ENCODE assay signal across 20 cellular contexts in genomic region chr11:59778122-59778521, GRCh38. TPM values are rescaled to one million over a fixed set of nuclear protein-coding genes. Genes with fewer than 3 reads are reported as not detected.
DNase-seq lines count a peak whose midpoint lies in the region; ATAC-seq and TF ChIP-seq lines count a peak whose summit lies in the region.
"Had no signal": no experiment of that assay in that cellular context is flagged by ENCODE, and none has a peak within 500 bp of the region (broad histone marks: within the 10 kb centered on the region; RNA-seq: fewer than 3 reads in every experiment).

No MANE protein-coding gene starts in this region.

- peak; percentile 39 for DNase-seq in HuH-7 (ENCODE audit: low spot score)
- peak in 1 of 2 donors; percentile 76 for DNase-seq in ascending aorta (ENCODE audit: low spot score in 2 of 2)
- DNase-seq in medulla oblongata (ENCODE audit: extremely low spot score), result peak; percentile 40
- no peak for DNase-seq in tibial artery
- DNase-seq in activated CD8-positive, alpha-beta memory T cell treated with anti-CD3 and anti-CD28 coated beads, Interleukin-2, amount 10 ng/mL, durations not matched to agents 7 days and 5 days, result no peak
- no peak for DNase-seq in SKM-1 treated with dmso at 0.1 percent for 144 hours (lab: John Stamatoyannopoulos, UW; ENCODE audit: unreplicated experiment)
- no peak for DNase-seq in spleen
- DNase-seq: activated gamma-delta T cell; endodermal cell; GDM1; islet precursor cell; MG63; NCI-H146; NCI-H2171 treated with DMSO at 0.1 percent for 48 hours; stimulated activated naive B cell treated with anti-CD40 and anti-IgM and Interleukin-4, amounts not matched to agents 10 μg/mL and 1 μg/mL and 100 μg/mL, for 72 hours had no signal

- H3K9me3 Mint-ChIP-seq in activated CD8-positive, alpha-beta memory T cell treated with anti-CD3 and anti-CD28 coated beads, Interleukin-2, amount 10 ng/mL, durations not matched to agents 7 days and 5 days (ENCODE audit: low read depth), result no peaks in the 10 kb centered on the region
- H3K9me3 Mint-ChIP-seq: endodermal cell; stimulated activated naive B cell treated with anti-CD40 and anti-IgM and Interleukin-4, amounts not matched to agents 10 μg/mL and 1 μg/mL and 100 μg/mL, for 72 hours had no signal

- intact Hi-C loops in ascending aorta (cut with DNase I) (loop anchor here (1.0 kb wide), 1 partner anchor 24 kb away; no protein-coding TSS in a partner anchor), tibial artery (cut with DNase I; ENCODE audit: low total_unique reads) (no loop called here), spleen (cut with DNase I; ENCODE audit: low total_unique reads) (no loop called here)

- H3K36me3 ChIP-seq in ascending aorta (peaks cover 9 to 27% of the 10 kb centered on the region in 2 donors), tibial artery (peaks cover 21 to 49% (median 24%) of the 10 kb centered on the region in 3 donors), spleen (peaks cover 0 to 76% (median 6%) of the 10 kb centered on the region in 6 donors)

- H3K9me3 ChIP-seq in ascending aorta (no peaks in the 10 kb centered on the region), tibial artery (no peaks in the 10 kb centered on the region), spleen (no peaks in the 10 kb centered on the region)
- H3K9me3 ChIP-seq: MG63, vagina had no signal

- H3K27ac ChIP-seq in ascending aorta, result peak overlapping the region; percentile 16 to 60
- peak overlapping the region; percentile 1 to 21 for H3K27ac ChIP-seq in tibial artery
- H3K27ac ChIP-seq in spleen, result no peak overlapping the region
- H3K27ac ChIP-seq: vagina had no signal

- peaks cover 4 to 9% of the 10 kb centered on the region in 2 donors for H3K4me1 ChIP-seq in ascending aorta
- peaks cover 0 to 14% (median 7%) of the 10 kb centered on the region in 4 donors for H3K4me1 ChIP-seq in tibial artery
- peaks cover 0 to 3% (median 0%) of the 10 kb centered on the region in 6 donors for H3K4me1 ChIP-seq in spleen
- H3K4me1 ChIP-seq: vagina had no signal

- H3K4me1 Mint-ChIP-seq in activated CD8-positive, alpha-beta memory T cell treated with anti-CD3 and anti-CD28 coated beads, Interleukin-2, amount 10 ng/mL, durations not matched to agents 7 days and 5 days, result peaks cover 74% of the 10 kb centered on the region

- ATAC-seq in activated CD8-positive, alpha-beta memory T cell treated with anti-CD3 and anti-CD28 coated beads, Interleukin-2, amount 10 ng/mL, durations not matched to agents 7 days and 5 days, result no peak
- ATAC-seq: activated CD4-positive, CD25-positive, alpha-beta regulatory T cell treated with anti-CD3 and anti-CD28 coated beads, Interleukin-2, amount 50 U/mL, for 24 hours; GM12878; stimulated activated naive B cell treated with anti-CD40 and anti-IgM and Interleukin-4, amounts not matched to agents 10 μg/mL and 1 μg/mL and 100 μg/mL, for 72 hours had no signal

- H3K27me3 ChIP-seq in ascending aorta, result no peaks in the 10 kb centered on the region
- no peaks in the 10 kb centered on the region for H3K27me3 ChIP-seq in tibial artery
- no peaks in the 10 kb centered on the region for H3K27me3 ChIP-seq in spleen (replicated peaks in 1 of 7)
- H3K27me3 ChIP-seq: MG63, vagina had no signal

- H3K27me3 Mint-ChIP-seq in activated CD8-positive, alpha-beta memory T cell treated with anti-CD3 and anti-CD28 coated beads, Interleukin-2, amount 10 ng/mL, durations not matched to agents 7 days and 5 days, result no peaks in the 10 kb centered on the region
- H3K27me3 Mint-ChIP-seq: B cell; stimulated activated naive B cell treated with anti-CD40 and anti-IgM and Interleukin-4, amounts not matched to agents 10 μg/mL and 1 μg/mL and 100 μg/mL, for 72 hours had no signal

- peak overlapping the region in 1 of 2 donors; percentile 15 for H3K4me3 ChIP-seq in ascending aorta
- H3K4me3 ChIP-seq in tibial artery, result no peak overlapping the region
- no peak overlapping the region for H3K4me3 ChIP-seq in spleen
- H3K4me3 ChIP-seq: GM12878, MG63, vagina had no signal

- TF ChIP-seq CTCF in ascending aorta (IDR thresholded peaks at IDR 0.05) (no peak), tibial artery (IDR thresholded peaks at IDR 0.05) (no peak), spleen (IDR thresholded peaks at IDR 0.05 in 8 of 11, conservative IDR thresholded peaks at IDR 0.05 in 3 of 11) (no peak)

- TF ChIP-seq POLR2A in spleen (IDR thresholded peaks at IDR 0.05), result no peak

- peaks cover 82% of the 10 kb centered on the region for H3K36me3 Mint-ChIP-seq in activated CD8-positive, alpha-beta memory T cell treated with anti-CD3 and anti-CD28 coated beads, Interleukin-2, amount 10 ng/mL, durations not matched to agents 7 days and 5 days

- H3K27ac Mint-ChIP-seq in activated CD8-positive, alpha-beta memory T cell treated with anti-CD3 and anti-CD28 coated beads, Interleukin-2, amount 10 ng/mL, durations not matched to agents 7 days and 5 days, result no peak overlapping the region
- H3K27ac Mint-ChIP-seq: B cell; endodermal cell; stimulated activated naive B cell treated with anti-CD40 and anti-IgM and Interleukin-4, amounts not matched to agents 10 μg/mL and 1 μg/mL and 100 μg/mL, for 72 hours; T-helper 2 cell treated with Interferon-gamma antibody and Interleukin-4, amounts not matched to agents 5 μg/mL and 100 μg/mL, for 36 hours had no signal

- H3K4me3 Mint-ChIP-seq in activated CD8-positive, alpha-beta memory T cell treated with anti-CD3 and anti-CD28 coated beads, Interleukin-2, amount 10 ng/mL, durations not matched to agents 7 days and 5 days, result no peak overlapping the region
- H3K4me3 Mint-ChIP-seq: B cell; endodermal cell; stimulated activated naive B cell treated with anti-CD40 and anti-IgM and Interleukin-4, amounts not matched to agents 10 μg/mL and 1 μg/mL and 100 μg/mL, for 72 hours; T-helper 2 cell treated with Interferon-gamma antibody and Interleukin-4, amounts not matched to agents 5 μg/mL and 100 μg/mL, for 36 hours had no signal

- CTCF ChIA-PET in activated CD8-positive, alpha-beta memory T cell treated with anti-CD3 and anti-CD28 coated beads, Interleukin-2, amount 10 ng/mL, durations not matched to agents 7 days and 5 days (lab: Charles Lee), result interaction anchor here (0.7 to 2.2 kb wide), 5 partner anchors 22 to 628 kb away, joined by 3 to 8 read pairs (median 4); no protein-coding TSS in a partner anchor

- WGBS in spleen, 5 donors, result 81 to 98% (median 91%) methylated on average over 2 of the region's 2 CpGs

RNA-seq across cellular contexts. Expression of gene STX3, which starts 22.9 kb away (rescaled TPM):
- 18.0 TPM for total RNA-seq in ascending aorta
- total RNA-seq in activated CD8-positive, alpha-beta memory T cell treated with anti-CD3 and anti-CD28 coated beads, Interleukin-2, amount 10 ng/mL, durations not matched to agents 7 days and 5 days, result 10 to 100 TPM; 76.1 to 82.2 TPM
- 10 to 100 TPM; 21.6 to 49.3 (median 30.9) TPM for total RNA-seq in spleen
- polyA plus RNA-seq in spleen, result 10 to 100 TPM in 1 of 3 donors, 1 to 10 TPM in 2; 5.1 to 10.9 (median 8.1) TPM

RNA-seq across cellular contexts. Expression of gene MRPL16, which starts 32.5 kb away (rescaled TPM):
- total RNA-seq in ascending aorta, result 63.0 TPM
- 100 to 1,000 TPM in 1 of 2 experiments, 10 to 100 TPM in 1; 76.5 to 102 TPM for total RNA-seq in activated CD8-positive, alpha-beta memory T cell treated with anti-CD3 and anti-CD28 coated beads, Interleukin-2, amount 10 ng/mL, durations not matched to agents 7 days and 5 days
- 10 to 100 TPM; 35.6 to 55.9 (median 43.7) TPM for total RNA-seq in spleen
- polyA plus RNA-seq in spleen, result 10 to 100 TPM; 65.5 to 78.9 (median 70.7) TPM

Comparison
In these comparisons a context has a peak if more than half of its experiments do, and no peak if none do; other contexts are left out.
1. DNase-seq: peak in HuH-7 (single experiment) and medulla oblongata (single experiment); none in tibial artery (0 of 2), activated CD8-positive, alpha-beta memory T cell treated with anti-CD3 and anti-CD28 coated beads, Interleukin-2, amount 10 ng/mL, durations not matched to agents 7 days and 5 days (single experiment), SKM-1 treated with dmso at 0.1 percent for 144 hours (single experiment) and spleen (single experiment).
2. H3K27ac ChIP-seq: peak in ascending aorta (2 of 2) and tibial artery (2 of 2); none in spleen (0 of 8).